8 cellular contexts compared by ENCODE assay signal in genomic region chr7:54664235-54665228, GRCh38.
A peak's percentile ranks its signal among the peaks of the same experiment; 100 is the strongest.
DNase-seq lines count a peak whose midpoint lies in the region; ATAC-seq and TF ChIP-seq lines count a peak whose summit lies in the region.

No MANE protein-coding gene starts in this region.

- no peaks in the 10 kb centered on the region for H3K9me2 ChIP-seq in GM23248 (ENCODE audit: insufficient read depth)

- no peaks in the 10 kb centered on the region for H3K4me1 ChIP-seq in GM23248 (ENCODE audit: insufficient read depth)
- peaks cover 0 to 12% (median 3%) of the 10 kb centered on the region in 12 donors for H3K4me1 ChIP-seq in heart left ventricle

- intact Hi-C loops in activated CD4-positive, alpha-beta T cell treated with anti-CD3 and anti-CD28 coated beads, Interleukin-2, amount 10 ng/mL, durations not matched to agents 24 days and 14 days (cut with micrococcal nuclease): no loop called here
- intact Hi-C loops in heart left ventricle (cut with DNase I): no loop called here

- H2AFZ ChIP-seq in GM23248: no peak overlapping the region

- in situ Hi-C loops in GM23248 (cut with MboI): no loop called here

- no peaks in the 10 kb centered on the region for H3K79me2 ChIP-seq in GM23248 (ENCODE audit: insufficient read depth)

- H3K4me3 Mint-ChIP-seq in activated CD4-positive, alpha-beta T cell treated with anti-CD3 and anti-CD28 coated beads, Interleukin-2, amount 10 ng/mL, durations not matched to agents 24 days and 14 days: peak overlapping the region; percentile 27
- H3K4me3 Mint-ChIP-seq in activated T-cell treated with anti-CD3 and anti-CD28 coated beads, Interleukin-2, amount 50 U/mL, for 72 hours: peak overlapping the region; percentile 45 to 73

- no peak for TF ChIP-seq POLR2A in heart left ventricle (IDR thresholded peaks at IDR 0.05)

- H3K27ac ChIP-seq in GM23248 (no peak overlapping the region), heart left ventricle (no peak overlapping the region)

- H3K27ac Mint-ChIP-seq in activated CD4-positive, alpha-beta T cell treated with anti-CD3 and anti-CD28 coated beads, Interleukin-2, amount 10 ng/mL, durations not matched to agents 24 days and 14 days: no peak overlapping the region
- H3K27ac Mint-ChIP-seq in activated T-cell treated with anti-CD3 and anti-CD28 coated beads, Interleukin-2, amount 50 U/mL, for 72 hours: no peak overlapping the region

- peak; percentile 69 to 83 for ATAC-seq in activated T-cell treated with anti-CD3 and anti-CD28 coated beads, Interleukin-2, amount 50 U/mL, for 72 hours (replicated peaks in 1 of 2)
- ATAC-seq in heart left ventricle: peak; percentile 67 to 91 (median 90)

- TF ChIP-seq CTCF in heart left ventricle (IDR thresholded peaks at IDR 0.05): peak in 9 of 12 donors; percentile 17 to 59 (median 35)

- H3K4me3 ChIP-seq in GM23248: 0 out of 2 replicates have a peak overlapping the region, but pooled peaks have one; percentile 24
- peak overlapping the region in 10 of 12 donors; percentile 24 to 56 (median 45) for H3K4me3 ChIP-seq in heart left ventricle

- H3K9me3 Mint-ChIP-seq in activated CD4-positive, alpha-beta T cell treated with anti-CD3 and anti-CD28 coated beads, Interleukin-2, amount 10 ng/mL, durations not matched to agents 24 days and 14 days: no peaks in the 10 kb centered on the region
- no peaks in the 10 kb centered on the region for H3K9me3 Mint-ChIP-seq in activated T-cell treated with anti-CD3 and anti-CD28 coated beads, Interleukin-2, amount 50 U/mL, for 72 hours

- H3K36me3 ChIP-seq in GM23248 (ENCODE audit: low read depth): no peaks in the 10 kb centered on the region
- no peaks in the 10 kb centered on the region for H3K36me3 ChIP-seq in heart left ventricle

- no peaks in the 10 kb centered on the region for H3K36me3 Mint-ChIP-seq in activated CD4-positive, alpha-beta T cell treated with anti-CD3 and anti-CD28 coated beads, Interleukin-2, amount 10 ng/mL, durations not matched to agents 24 days and 14 days (ENCODE audit: low read depth)
- H3K36me3 Mint-ChIP-seq in activated T-cell treated with anti-CD3 and anti-CD28 coated beads, Interleukin-2, amount 50 U/mL, for 72 hours (ENCODE audit: insufficient read depth in 2 of 2): no peaks in the 10 kb centered on the region

- no peaks in the 10 kb centered on the region for H3K9me3 ChIP-seq in GM23248 (ENCODE audit: low read depth)
- no peaks in the 10 kb centered on the region for H3K9me3 ChIP-seq in heart left ventricle

- H3K9ac ChIP-seq in GM23248: no peak overlapping the region

- no peaks in the 10 kb centered on the region for H3F3A ChIP-seq in GM23248 (ENCODE audit: insufficient read depth)

- no peaks in the 10 kb centered on the region for H4K20me1 ChIP-seq in GM23248 (ENCODE audit: insufficient read depth)

- H3K27me3 ChIP-seq in GM23248 (replicated peaks; ENCODE audit: insufficient read depth) (peaks cover 48% of the 10 kb centered on the region), heart left ventricle (peaks cover 0 to 55% (median 14%) of the 10 kb centered on the region in 9 donors)

- no peak overlapping the region for H3K4me2 ChIP-seq in GM23248 (ENCODE audit: unreplicated experiment)

- peaks cover 17% of the 10 kb centered on the region for H3K27me3 Mint-ChIP-seq in activated CD4-positive, alpha-beta T cell treated with anti-CD3 and anti-CD28 coated beads, Interleukin-2, amount 10 ng/mL, durations not matched to agents 24 days and 14 days
- peaks cover 21% of the 10 kb centered on the region for H3K27me3 Mint-ChIP-seq in activated T-cell treated with anti-CD3 and anti-CD28 coated beads, Interleukin-2, amount 50 U/mL, for 72 hours (ENCODE audit: low read depth)

- peak; percentile 54 for DNase-seq in activated CD4-positive, alpha-beta T cell treated with anti-CD3 and anti-CD28 coated beads, Interleukin-2, amount 10 ng/mL, durations not matched to agents 24 days and 14 days
- no peak for DNase-seq in activated CD4-positive, alpha-beta T cell treated with anti-CD3 and anti-CD28 coated beads for 1 hour
- DNase-seq in GM23248 (peak; percentile 43), NCI-H1092 treated with DMSO at 0.1 percent for 48 hours (lab: John Stamatoyannopoulos, UW) (peak; percentile 62), heart left ventricle (peak; percentile 11 to 68 (median 33)), pons (ENCODE audit: low spot score) (peak; percentile 38), activated gamma-delta T cell (lab: John Stamatoyannopoulos, UW) (no peak)
- peak; percentile 19 to 41 for DNase-seq in activated T-cell treated with anti-CD3 and anti-CD28 coated beads, Interleukin-2, amount 50 U/mL, for 72 hours

- WGBS in GM23248 (ENCODE audit: low coverage in 1 of 2, low lambda C conversion rate in 2 of 2, missing lambda C conversion rate in 2 of 2), 2 experiments: 2% methylated on average over 61 to 62 of the region's 62 CpGs
- WGBS in heart left ventricle, 4 donors: 5 to 15% (median 8%) methylated on average over 30 to 62 of the region's 62 CpGs

- peaks cover 6% of the 10 kb centered on the region for H3K4me1 Mint-ChIP-seq in activated CD4-positive, alpha-beta T cell treated with anti-CD3 and anti-CD28 coated beads, Interleukin-2, amount 10 ng/mL, durations not matched to agents 24 days and 14 days
- peaks cover 10% of the 10 kb centered on the region for H3K4me1 Mint-ChIP-seq in activated T-cell treated with anti-CD3 and anti-CD28 coated beads, Interleukin-2, amount 50 U/mL, for 72 hours (ENCODE audit: low read depth)

Comparison
In these comparisons a context has a peak if more than half of its experiments do, and no peak if none do; other contexts are left out.
1. DNase-seq: peak in activated CD4-positive, alpha-beta T cell treated with anti-CD3 and anti-CD28 coated beads, Interleukin-2, amount 10 ng/mL, durations not matched to agents 24 days and 14 days (single experiment), GM23248 (single experiment), NCI-H1092 treated with DMSO at 0.1 percent for 48 hours (single experiment), activated T-cell treated with anti-CD3 and anti-CD28 coated beads, Interleukin-2, amount 50 U/mL, for 72 hours (2 of 2), heart left ventricle (5 of 5) and pons (single experiment); none in activated CD4-positive, alpha-beta T cell treated with anti-CD3 and anti-CD28 coated beads for 1 hour (single experiment) and activated gamma-delta T cell (single experiment).